ENCODE assay signal across 8 cellular contexts in genomic region chr10:22620140-22620857, GRCh38.
A peak's percentile ranks its signal among the peaks of the same experiment; 100 is the strongest.
DNase-seq lines count a peak whose midpoint lies in the region; TF ChIP-seq lines count a peak whose summit lies in the region.

No MANE protein-coding gene starts in this region.

- H3K27ac Mint-ChIP-seq in immature natural killer cell: peak overlapping the region; percentile 90 to 100 (median 96)

- H3K27ac ChIP-seq in ascending aorta (peak overlapping the region; percentile 47 to 64), substantia nigra (ENCODE audit: low read depth, low read length, poor library complexity, severe bottlenecking) (peak overlapping the region; percentile 86), Peyer's patch (peak overlapping the region in 2 of 4 donors; percentile 2 to 31)

- H3K27me3 ChIP-seq in ascending aorta (no peaks in the 10 kb centered on the region), Peyer's patch (no peaks in the 10 kb centered on the region)

- peaks cover 0 to 8% (median 8%) of the 10 kb centered on the region in 3 donors for H3K27me3 Mint-ChIP-seq in immature natural killer cell (ENCODE audit: low read depth in 3 of 3)

- TF ChIP-seq CTCF in ascending aorta (IDR thresholded peaks at IDR 0.05): no peak
- no peak for TF ChIP-seq CTCF in Peyer's patch (IDR thresholded peaks at IDR 0.05)

- H3K4me3 ChIP-seq in ascending aorta (no peak overlapping the region), Peyer's patch (no peak overlapping the region)

- TF ChIP-seq POLR2A in Peyer's patch (IDR thresholded peaks at IDR 0.05): no peak

- peak overlapping the region; percentile 29 to 79 (median 44) for H3K4me3 Mint-ChIP-seq in immature natural killer cell

- peak; percentile 23 for DNase-seq in stimulated activated CD4-positive, alpha-beta T cell treated with anti-CD3 and anti-CD28 coated beads, Interleukin-15, amount 100 ng/mL, for 24 hours
- no peak for DNase-seq in stimulated activated CD4-positive, alpha-beta T cell treated with anti-CD3 and anti-CD28 coated beads, Interleukin-2, amount 100 ng/mL, for 48 hours
- DNase-seq in ascending aorta (ENCODE audit: low spot score in 2 of 2) (peak in 1 of 2 donors; percentile 92), immature natural killer cell (no peak), substantia nigra (lab: John Stamatoyannopoulos, UW) (peak in 28 of 49 donors; percentile 16 to 79 (median 52)), cerebellar nuclear complex (lab: John Stamatoyannopoulos, UW) (no peak), NCI-H1417 treated with DMSO at 0.1 percent for 48 hours (lab: John Stamatoyannopoulos, UW) (no peak), Peyer's patch (no peak)

- H3K36me3 Mint-ChIP-seq in immature natural killer cell: peaks cover 0 to 11% (median 4%) of the 10 kb centered on the region in 3 donors

- intact Hi-C loops in ascending aorta (cut with DNase I): loop anchor here (1.0 to 2.0 kb wide), 3 partner anchors 95 to 617 kb away; partner anchors contain the start of genes DNAJC1, MSRB2 and PIP4K2A

- H3K9me3 Mint-ChIP-seq in immature natural killer cell: no peaks in the 10 kb centered on the region

- no peaks in the 10 kb centered on the region for H3K36me3 ChIP-seq in ascending aorta
- no peaks in the 10 kb centered on the region for H3K36me3 ChIP-seq in Peyer's patch

- peaks cover 99 to 100% of the 10 kb centered on the region in 2 donors for H3K4me1 Mint-ChIP-seq in immature natural killer cell

- H3K9me3 ChIP-seq in ascending aorta (no peaks in the 10 kb centered on the region), Peyer's patch (no peaks in the 10 kb centered on the region)

- H3K4me1 ChIP-seq in ascending aorta: peaks cover 5 to 43% of the 10 kb centered on the region in 2 donors
- peaks cover 0 to 25% (median 9%) of the 10 kb centered on the region in 4 donors for H3K4me1 ChIP-seq in Peyer's patch

Comparison
In these comparisons a context has a peak if more than half of its experiments do, and no peak if none do; other contexts are left out.
1. DNase-seq: peak in stimulated activated CD4-positive, alpha-beta T cell treated with anti-CD3 and anti-CD28 coated beads, Interleukin-15, amount 100 ng/mL, for 24 hours (single experiment) and substantia nigra (28 of 49); none in stimulated activated CD4-positive, alpha-beta T cell treated with anti-CD3 and anti-CD28 coated beads, Interleukin-2, amount 100 ng/mL, for 48 hours (0 of 2), immature natural killer cell (0 of 3), cerebellar nuclear complex (0 of 2), NCI-H1417 treated with DMSO at 0.1 percent for 48 hours (single experiment) and Peyer's patch (0 of 3).